26 cellular contexts compared by ENCODE assay signal in the genomic region with DNA sequence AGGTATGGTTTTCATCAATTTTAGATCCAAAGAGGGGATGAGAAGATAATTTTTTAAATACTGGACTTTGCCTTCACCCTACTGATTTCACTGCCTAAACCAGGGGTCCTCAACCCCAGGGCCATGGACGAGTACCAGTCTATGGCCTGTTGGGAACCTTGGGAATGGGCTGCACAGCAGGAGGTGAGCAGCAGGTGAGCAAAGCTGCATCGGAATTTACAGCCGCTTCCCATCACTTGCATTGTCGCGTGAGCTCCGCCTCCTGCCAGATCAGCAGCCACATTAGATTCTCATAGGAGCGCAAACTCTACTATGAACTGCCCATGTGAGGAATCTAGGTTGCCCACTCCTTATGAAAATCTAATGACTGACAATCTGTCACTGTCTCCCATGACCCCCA.
"Had no signal": no experiment of that assay in that cellular context is flagged by ENCODE, and none has a peak within 500 bp of the region (broad histone marks: within the 10 kb centered on the region; RNA-seq: fewer than 3 reads in every experiment).

No MANE protein-coding gene starts in this region.

- H2AFZ ChIP-seq: parathyroid adenoma had no signal

- H3K9me3 Mint-ChIP-seq: naive thymus-derived CD4-positive, alpha-beta T cell; natural killer cell treated with Interleukin-12 subunit alpha and Interleukin-12 subunit beta and Interleukin-15 and Interleukin-18, amount 100 ng/mL, for 72 hours; stimulated activated memory B cell treated with anti-CD40 and anti-IgM and Interleukin-4, amounts not matched to agents 10 μg/mL and 1 μg/mL and 100 μg/mL, for 72 hours; stimulated activated naive CD8-positive, alpha-beta T cell treated with anti-CD3 and anti-CD28 coated beads, Interleukin-15, amount 100 ng/mL, for 72 hours had no signal

- H3K27me3 Mint-ChIP-seq: naive thymus-derived CD4-positive, alpha-beta T cell; natural killer cell treated with Interleukin-12 subunit alpha and Interleukin-12 subunit beta and Interleukin-15 and Interleukin-18, amount 100 ng/mL, for 72 hours; stimulated activated memory B cell treated with anti-CD40 and anti-IgM and Interleukin-4, amounts not matched to agents 10 μg/mL and 1 μg/mL and 100 μg/mL, for 72 hours; stimulated activated naive CD8-positive, alpha-beta T cell treated with anti-CD3 and anti-CD28 coated beads, Interleukin-15, amount 100 ng/mL, for 72 hours had no signal

- H3K4me3 ChIP-seq: left ventricle myocardium inferior, lung, mucosa of descending colon, psoas muscle, right lobe of liver, smooth muscle cell, testis, thyroid gland, transverse colon, upper lobe of left lung, vagina had no signal

- H3K4me1 Mint-ChIP-seq: naive thymus-derived CD4-positive, alpha-beta T cell; stimulated activated memory B cell treated with anti-CD40 and anti-IgM and Interleukin-4, amounts not matched to agents 10 μg/mL and 1 μg/mL and 100 μg/mL, for 72 hours; stimulated activated naive CD8-positive, alpha-beta T cell treated with anti-CD3 and anti-CD28 coated beads, Interleukin-15, amount 100 ng/mL, for 72 hours had no signal

- H3K79me2 ChIP-seq: parathyroid adenoma had no signal

- H3K9me3 ChIP-seq: left ventricle myocardium inferior, mucosa of descending colon, neutrophil, psoas muscle, right lobe of liver, testis, thyroid gland, transverse colon, upper lobe of left lung, vagina had no signal

- H3K4me1 ChIP-seq: parathyroid adenoma, psoas muscle, right lobe of liver, testis, thyroid gland, transverse colon, upper lobe of left lung, vagina had no signal

- H3K27ac Mint-ChIP-seq: naive thymus-derived CD4-positive, alpha-beta T cell; natural killer cell treated with Interleukin-12 subunit alpha and Interleukin-12 subunit beta and Interleukin-15 and Interleukin-18, amount 100 ng/mL, for 72 hours; stimulated activated memory B cell treated with anti-CD40 and anti-IgM and Interleukin-4, amounts not matched to agents 10 μg/mL and 1 μg/mL and 100 μg/mL, for 72 hours; stimulated activated naive CD8-positive, alpha-beta T cell treated with anti-CD3 and anti-CD28 coated beads, Interleukin-15, amount 100 ng/mL, for 72 hours had no signal

- DNase-seq: hippocampal formation; islet precursor cell; left ventricle myocardium inferior; midbrain; mucosa of descending colon; naive thymus-derived CD4-positive, alpha-beta T cell; occipital lobe; psoas muscle; right lobe of liver; stimulated activated CD4-positive, alpha-beta T cell treated with anti-CD3 and anti-CD28 coated beads, Interleukin-1b, Interleukin-23, amount 100 ng/mL, for 48 hours; stimulated activated CD4-positive, alpha-beta T cell treated with anti-CD3 and anti-CD28 coated beads, Interleukin-2, amount 100 ng/mL, for 48 hours; stimulated activated CD4-positive, alpha-beta T cell treated with anti-CD3 and anti-CD28 coated beads, Interleukin-4, amount 100 ng/mL, for 4 hours; stimulated activated CD8-positive, alpha-beta memory T cell treated with anti-CD3 and anti-CD28 coated beads, Interleukin-4, amount 100 ng/mL, for 48 hours; stimulated activated naive CD4-positive, alpha-beta T cell treated with Interleukin-2 at 50 U/mL for 16 hours; stimulated activated naive CD8-positive, alpha-beta T cell treated with anti-CD3 and anti-CD28 coated beads, Interleukin-15, amount 100 ng/mL, for 72 hours; testis; thyroid gland; transverse colon; upper lobe of left lung had no signal

- H3K9ac ChIP-seq: parathyroid adenoma had no signal

- H3K4me3 Mint-ChIP-seq: naive thymus-derived CD4-positive, alpha-beta T cell; natural killer cell treated with Interleukin-12 subunit alpha and Interleukin-12 subunit beta and Interleukin-15 and Interleukin-18, amount 100 ng/mL, for 72 hours; stimulated activated memory B cell treated with anti-CD40 and anti-IgM and Interleukin-4, amounts not matched to agents 10 μg/mL and 1 μg/mL and 100 μg/mL, for 72 hours; stimulated activated naive CD8-positive, alpha-beta T cell treated with anti-CD3 and anti-CD28 coated beads, Interleukin-15, amount 100 ng/mL, for 72 hours had no signal

- ATAC-seq: mucosa of descending colon; naive thymus-derived CD4-positive, alpha-beta T cell; natural killer cell treated with Interleukin-12 subunit alpha and Interleukin-12 subunit beta and Interleukin-15 and Interleukin-18, amount 100 ng/mL, for 72 hours; psoas muscle; right lobe of liver; stimulated activated memory B cell treated with anti-CD40 and anti-IgM and Interleukin-4, amounts not matched to agents 10 μg/mL and 1 μg/mL and 100 μg/mL, for 72 hours; stimulated activated naive CD8-positive, alpha-beta T cell treated with anti-CD3 and anti-CD28 coated beads, Interleukin-15, amount 100 ng/mL, for 72 hours had no signal

- H3K4me2 ChIP-seq: smooth muscle cell had no signal

- H3K27ac ChIP-seq: left ventricle myocardium inferior, neutrophil, parathyroid adenoma, psoas muscle, right lobe of liver, testis, thyroid gland, transverse colon, upper lobe of left lung, vagina had no signal

- H3K27me3 ChIP-seq: neutrophil, right lobe of liver, testis, thyroid gland, transverse colon, upper lobe of left lung, vagina had no signal
